In genomic region chrX:147898951-147899350, GRCh38 we compare ENCODE assay signal across 28 cellular contexts.
"Had no signal": no experiment of that assay in that cellular context is flagged by ENCODE, and none has a peak within 500 bp of the region (broad histone marks: within the 10 kb centered on the region; RNA-seq: fewer than 3 reads in every experiment).

No MANE protein-coding gene starts in this region.

- H3K9me3 Mint-ChIP-seq: naive thymus-derived CD8-positive, alpha-beta T cell; natural killer cell treated with Interleukin-12 subunit alpha and Interleukin-12 subunit beta and Interleukin-15 and Interleukin-18, amount 100 ng/mL, for 72 hours; stimulated activated memory B cell treated with anti-CD40 and anti-IgM and Interleukin-4, amounts not matched to agents 10 μg/mL and 1 μg/mL and 100 μg/mL, for 72 hours; stimulated activated naive CD8-positive, alpha-beta T cell treated with anti-CD3 and anti-CD28 coated beads, Interleukin-15, amount 100 ng/mL, for 72 hours had no signal

- H3K4me3 ChIP-seq: neural progenitor cell, ovary, psoas muscle, right lobe of liver, sigmoid colon, suprapubic skin, testis, tibial artery, transverse colon, upper lobe of left lung, vagina had no signal

- H3K4me3 Mint-ChIP-seq: naive thymus-derived CD8-positive, alpha-beta T cell; natural killer cell treated with Interleukin-12 subunit alpha and Interleukin-12 subunit beta and Interleukin-15 and Interleukin-18, amount 100 ng/mL, for 72 hours; neural progenitor cell; stimulated activated memory B cell treated with anti-CD40 and anti-IgM and Interleukin-4, amounts not matched to agents 10 μg/mL and 1 μg/mL and 100 μg/mL, for 72 hours; stimulated activated naive CD8-positive, alpha-beta T cell treated with anti-CD3 and anti-CD28 coated beads, Interleukin-15, amount 100 ng/mL, for 72 hours had no signal

- H3K4me1 Mint-ChIP-seq: stimulated activated naive CD8-positive, alpha-beta T cell treated with anti-CD3 and anti-CD28 coated beads, Interleukin-15, amount 100 ng/mL, for 72 hours had no signal

- DNase-seq: naive thymus-derived CD8-positive, alpha-beta T cell; occipital lobe; ovary; psoas muscle; right cardiac atrium; right lobe of liver; sigmoid colon; small intestine; stimulated activated CD4-positive, alpha-beta T cell treated with anti-CD3 and anti-CD28 coated beads, Interleukin-15, amount 100 ng/mL, for 24 hours; stimulated activated CD4-positive, alpha-beta T cell treated with anti-CD3 and anti-CD28 coated beads, Interleukin-2, amount 100 ng/mL, for 24 hours; stimulated activated CD4-positive, alpha-beta T cell treated with anti-CD3 and anti-CD28 coated beads, Interleukin-2, amount 100 ng/mL, for 48 hours; stimulated activated CD4-positive, alpha-beta T cell treated with anti-CD3 and anti-CD28 coated beads, Interleukin-4, amount 100 ng/mL, for 24 hours; stimulated activated CD8-positive, alpha-beta memory T cell treated with anti-CD3 and anti-CD28 coated beads, Interleukin-4, amount 100 ng/mL, for 48 hours; stimulated activated naive CD4-positive, alpha-beta T cell; stimulated activated naive CD8-positive, alpha-beta T cell treated with anti-CD3 and anti-CD28 coated beads, Interleukin-15, amount 100 ng/mL, for 72 hours; stimulated activated naive CD8-positive, alpha-beta T cell treated with anti-CD3 and anti-CD28 coated beads, Interleukin-15, Interleukin-2, amounts not matched to agents 100 U/mL and 50 U/mL, for 24 hours; substantia nigra; testis; tibial artery; transverse colon; upper lobe of left lung had no signal

- H3K27me3 Mint-ChIP-seq: natural killer cell treated with Interleukin-12 subunit alpha and Interleukin-12 subunit beta and Interleukin-15 and Interleukin-18, amount 100 ng/mL, for 72 hours; progenitor cell of endocrine pancreas; stimulated activated memory B cell treated with anti-CD40 and anti-IgM and Interleukin-4, amounts not matched to agents 10 μg/mL and 1 μg/mL and 100 μg/mL, for 72 hours had no signal

- H3K36me3 Mint-ChIP-seq: naive thymus-derived CD8-positive, alpha-beta T cell; natural killer cell treated with Interleukin-12 subunit alpha and Interleukin-12 subunit beta and Interleukin-15 and Interleukin-18, amount 100 ng/mL, for 72 hours; neural progenitor cell; stimulated activated memory B cell treated with anti-CD40 and anti-IgM and Interleukin-4, amounts not matched to agents 10 μg/mL and 1 μg/mL and 100 μg/mL, for 72 hours had no signal

- H3K9me3 ChIP-seq: ovary, psoas muscle, right lobe of liver, sigmoid colon, suprapubic skin, testis, tibial artery, transverse colon, upper lobe of left lung, vagina had no signal

- H3K27ac Mint-ChIP-seq: naive thymus-derived CD8-positive, alpha-beta T cell; natural killer cell treated with Interleukin-12 subunit alpha and Interleukin-12 subunit beta and Interleukin-15 and Interleukin-18, amount 100 ng/mL, for 72 hours; neural progenitor cell; stimulated activated memory B cell treated with anti-CD40 and anti-IgM and Interleukin-4, amounts not matched to agents 10 μg/mL and 1 μg/mL and 100 μg/mL, for 72 hours; stimulated activated naive CD8-positive, alpha-beta T cell treated with anti-CD3 and anti-CD28 coated beads, Interleukin-15, amount 100 ng/mL, for 72 hours had no signal

- H3K4me1 ChIP-seq: neural progenitor cell, parathyroid adenoma, psoas muscle, right lobe of liver, sigmoid colon, suprapubic skin, testis, transverse colon, upper lobe of left lung, vagina had no signal

- ATAC-seq: naive thymus-derived CD8-positive, alpha-beta T cell; natural killer cell treated with Interleukin-12 subunit alpha and Interleukin-12 subunit beta and Interleukin-15 and Interleukin-18, amount 100 ng/mL, for 72 hours; psoas muscle; right cardiac atrium; stimulated activated memory B cell treated with anti-CD40 and anti-IgM and Interleukin-4, amounts not matched to agents 10 μg/mL and 1 μg/mL and 100 μg/mL, for 72 hours; stimulated activated naive CD8-positive, alpha-beta T cell treated with anti-CD3 and anti-CD28 coated beads, Interleukin-15, amount 100 ng/mL, for 72 hours; stimulated activated naive CD8-positive, alpha-beta T cell treated with anti-CD3 and anti-CD28 coated beads, Interleukin-15, Interleukin-2, amounts not matched to agents 100 U/mL and 50 U/mL, for 24 hours had no signal

- H3K36me3 ChIP-seq: neural progenitor cell, ovary, right lobe of liver, sigmoid colon, suprapubic skin, tibial artery, transverse colon, upper lobe of left lung, vagina had no signal

- H3K27ac ChIP-seq: neural progenitor cell, ovary, parathyroid adenoma, psoas muscle, right lobe of liver, sigmoid colon, suprapubic skin, testis, tibial artery, transverse colon, upper lobe of left lung, vagina had no signal

- H3K27me3 ChIP-seq: neural progenitor cell, ovary, right lobe of liver, sigmoid colon, suprapubic skin, testis, tibial artery, transverse colon, upper lobe of left lung, vagina had no signal
